ENCODE assay signal across 1 cellular context in genomic region chr7:32892521-32893224, GRCh38.
TF ChIP-seq lines count a peak whose summit lies in the region.

No MANE protein-coding gene starts in this region.

TF ChIP-seq in HepG2, 621 proteins besides CTCF, POLR2A, EP300 and RAD21 (continued from another document and continues in another):
- TF ChIP-seq FOXP4 (CRISPR knock-in tag; IDR thresholded peaks at IDR 0.05) (no peak), ISL2 (CRISPR knock-in tag; IDR thresholded peaks at IDR 0.05) (peak; percentile 3; the same call in 1 of the 2 replicates), ZNF879 (CRISPR knock-in tag; IDR thresholded peaks at IDR 0.05) (no peak), ZBTB26 (CRISPR knock-in tag; IDR thresholded peaks at IDR 0.05; ENCODE audit: borderline replicate concordance) (no peak), ZNF609 (CRISPR knock-in tag; IDR thresholded peaks at IDR 0.05; ENCODE audit: borderline replicate concordance) (peak; percentile 4; the same call in 1 of the 2 replicates), ZNF281 (CRISPR knock-in tag; IDR thresholded peaks at IDR 0.05; ENCODE audit: borderline replicate concordance) (0 out of 2 replicates have a peak, but pooled peaks have one; percentile 19), PRDM15 (CRISPR knock-in tag; IDR thresholded peaks at IDR 0.05) (no peak), KAT7 (CRISPR knock-in tag; IDR thresholded peaks at IDR 0.05; ENCODE audit: borderline replicate concordance) (peak; percentile 38; the same call in 1 of the 2 replicates), PHF21A (CRISPR knock-in tag; IDR thresholded peaks at IDR 0.05) (peak; percentile 32; the same call in 1 of the 2 replicates), ZBTB14 (CRISPR knock-in tag; IDR thresholded peaks at IDR 0.05) (no peak), TAF1 (CRISPR knock-in tag; IDR thresholded peaks at IDR 0.05) (0 out of 2 replicates have a peak, but pooled peaks have one; percentile 18), GMEB1 (CRISPR knock-in tag; IDR thresholded peaks at IDR 0.05; ENCODE audit: borderline replicate concordance) (no peak), ARID5B (CRISPR knock-in tag; IDR thresholded peaks at IDR 0.05) (no peak), TEAD3 (CRISPR knock-in tag; optimal IDR thresholded peaks at IDR 0.05; ENCODE audit: borderline replicate concordance) (no peak), ZFP91 (CRISPR knock-in tag; IDR thresholded peaks at IDR 0.05; ENCODE audit: borderline replicate concordance) (peak; percentile 52; the same call in 1 of the 2 replicates), ZNF580 (CRISPR knock-in tag; IDR thresholded peaks at IDR 0.05; ENCODE audit: borderline replicate concordance, low read depth) (no peak), STAT6 (CRISPR knock-in tag; IDR thresholded peaks at IDR 0.05; ENCODE audit: borderline replicate concordance) (0 out of 2 replicates have a peak, but pooled peaks have one; percentile 34)
